1 cellular context compared by ENCODE assay signal in the genomic region with DNA sequence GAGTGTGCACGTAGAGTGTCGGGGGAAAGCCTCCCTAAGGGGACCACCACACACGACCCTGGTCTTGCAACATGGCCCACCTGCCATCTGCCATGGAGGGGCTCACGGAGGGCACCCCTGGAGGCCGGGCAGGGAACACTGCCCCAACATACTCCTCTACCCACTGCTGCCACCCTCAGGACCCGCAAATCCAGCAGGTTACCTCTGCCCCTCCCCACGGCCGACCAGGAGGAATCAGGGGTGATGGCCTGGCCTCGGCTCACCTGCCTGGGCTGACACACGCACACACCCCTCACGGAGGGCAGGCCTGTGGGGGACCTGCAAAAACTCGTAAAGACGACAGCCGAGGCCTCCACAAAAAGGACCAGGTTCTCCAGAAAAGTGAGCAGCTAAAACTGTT.
TF ChIP-seq lines count a peak whose summit lies in the region.

No MANE protein-coding gene starts in this region.

TF ChIP-seq in H1, 55 proteins besides CTCF, POLR2A, EP300 and RAD21:
- TF ChIP-seq SIX5 (IDR thresholded peaks at IDR 0.05; ENCODE audit: low read depth, low read length), result no peak
- no peak for TF ChIP-seq CHD2 (IDR thresholded peaks at IDR 0.05; ENCODE audit: low read length)
- TF ChIP-seq SRF (IDR thresholded peaks at IDR 0.05; ENCODE audit: low read depth, low read length), result no peak
